8 cellular contexts compared by ENCODE assay signal in the genomic region with DNA sequence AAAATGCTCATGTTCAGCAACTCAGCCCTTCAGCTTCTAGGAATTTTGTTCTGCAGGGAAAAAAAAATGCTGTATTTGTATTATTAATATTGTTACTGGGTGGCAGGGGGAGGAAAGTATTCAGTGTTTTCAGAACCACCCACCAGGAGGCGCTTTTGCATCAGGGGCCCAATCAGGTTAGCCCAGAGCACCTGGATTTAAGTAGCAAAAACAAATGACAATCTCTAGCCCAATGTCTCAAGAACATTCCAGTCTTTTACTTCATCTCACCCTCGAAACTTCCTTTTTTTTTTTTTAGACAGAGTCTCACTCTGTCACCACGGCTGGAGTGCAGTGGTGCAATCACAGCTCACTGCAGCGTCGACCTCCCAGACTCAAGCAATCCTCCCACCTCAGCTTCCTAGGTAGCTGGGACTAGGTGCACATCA. TPM values are rescaled to one million over a fixed set of nuclear protein-coding genes. Genes with fewer than 3 reads are reported as not detected.
DNase-seq lines count a peak whose midpoint lies in the region; ATAC-seq and TF ChIP-seq lines count a peak whose summit lies in the region.

No MANE protein-coding gene starts in this region.

- no peak for TF ChIP-seq EP300 in tibial nerve (IDR thresholded peaks at IDR 0.05)

- no peaks in the 10 kb centered on the region for H3K9me3 Mint-ChIP-seq in naive B cell

- no peak for TF ChIP-seq POLR2A in tibial nerve (IDR thresholded peaks at IDR 0.05)

- H3K27ac Mint-ChIP-seq in naive B cell = peak overlapping the region in 2 of 6 donors; percentile 76 to 79

- no peaks in the 10 kb centered on the region for H3K36me3 Mint-ChIP-seq in naive B cell

- no peaks in the 10 kb centered on the region for H3K9me3 ChIP-seq in tibial nerve

- peaks cover 23 to 46% (median 35%) of the 10 kb centered on the region in 3 donors for H3K4me1 Mint-ChIP-seq in naive B cell

- peak overlapping the region in 6 of 8 donors; percentile 23 to 89 (median 82) for H3K4me3 Mint-ChIP-seq in naive B cell

- no peak overlapping the region for H3K27ac ChIP-seq in tibial nerve

- DNase-seq in NK-92 treated with Interleukin-12 subunit alpha and Interleukin-12 subunit beta, amount 100 ng/mL, for 24 hours (lab: John Stamatoyannopoulos, UW) = peak; percentile 37
- DNase-seq in NK-92 (lab: John Stamatoyannopoulos, UW; ENCODE audit: unreplicated experiment) (no peak), NCI-H2081 (lab: John Stamatoyannopoulos, UW) (peak; percentile 66 to 70), naive B cell (peak; percentile 33), tibial nerve (ENCODE audit: low spot score in 2 of 2) (peak in 1 of 2 donors; percentile 27)
- DNase-seq in activated CD4-positive, CD25-positive, alpha-beta regulatory T cell (lab: John Stamatoyannopoulos, UW) = peak; percentile 42 to 57 (median 49)
- DNase-seq in central memory CD4-positive, alpha-beta T cell = peak; percentile 54

- peaks cover 0 to 12% (median 3%) of the 10 kb centered on the region in 4 donors for H3K4me1 ChIP-seq in tibial nerve

- peak; percentile 47 to 51 for ATAC-seq in naive B cell (ENCODE audit: low read depth in 2 of 2)
- ATAC-seq in HG03457 (IDR thresholded peaks at IDR 0.05; ENCODE audit: unreplicated experiment) = no peak

- TF ChIP-seq CTCF in tibial nerve (IDR thresholded peaks at IDR 0.05) = peak in 4 of 5 experiments; percentile 23 to 47 (median 34)

- no peaks in the 10 kb centered on the region for H3K36me3 ChIP-seq in tibial nerve

- no peak overlapping the region for H3K4me3 ChIP-seq in tibial nerve

- no peaks in the 10 kb centered on the region for H3K27me3 Mint-ChIP-seq in naive B cell

- no peaks in the 10 kb centered on the region for H3K27me3 ChIP-seq in tibial nerve

- 53 to 62% methylated on average over 5 of the region's 5 CpGs for WGBS in tibial nerve, 2 donors

RNA-seq across cellular contexts. Expression of gene C20orf203, which starts 0.6 kb away (rescaled TPM):
- not detected for polyA plus RNA-seq in naive B cell (ENCODE audit: low read depth in 6 of 6)
- total RNA-seq in tibial nerve = under 1 TPM in 3 of 4 donors, not detected in 1; 0.44 to 0.60 (median 0.59) TPM
